8 cellular contexts compared by ENCODE assay signal in the genomic region with DNA sequence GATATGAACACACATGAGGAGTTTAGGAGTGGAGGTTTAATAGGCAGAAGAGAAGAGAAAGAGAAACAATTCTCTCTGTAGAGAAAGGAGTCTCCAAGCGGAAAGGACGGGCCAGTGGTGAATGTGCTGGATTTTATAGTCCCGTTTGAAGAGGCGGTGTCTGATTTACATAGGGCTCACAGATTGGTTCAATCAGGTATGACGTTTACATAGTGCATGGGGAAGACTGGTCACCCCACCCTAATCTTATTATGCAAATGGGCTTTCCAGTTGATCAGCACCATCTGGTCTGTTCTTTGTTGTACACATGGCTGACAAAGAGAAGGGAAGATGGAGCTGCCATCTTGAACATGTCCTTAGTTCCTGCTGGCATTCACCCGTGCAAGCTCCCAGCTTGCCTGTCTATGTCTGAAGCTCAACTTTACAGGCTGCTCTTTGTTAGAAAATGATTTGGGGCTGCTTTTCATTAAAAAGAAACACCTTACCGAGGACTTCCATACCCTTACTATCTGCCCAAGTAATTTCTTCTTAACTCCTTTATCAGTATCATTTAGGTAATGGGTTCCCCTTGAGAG.
A peak's percentile ranks its signal among the peaks of the same experiment; 100 is the strongest.
DNase-seq lines count a peak whose midpoint lies in the region; ATAC-seq and TF ChIP-seq lines count a peak whose summit lies in the region.
"Not testable (repeated sequence)": the region's sequence is repeated elsewhere in the genome, so short reads cannot be mapped to it uniquely, and the experiment has no call there.

No MANE protein-coding gene starts in this region.

- H3K4me1 ChIP-seq in Caco-2 (peaks cover 39% of the 10 kb centered on the region), left ventricle myocardium inferior (peaks cover 99% of the 10 kb centered on the region)

- H3K27ac Mint-ChIP-seq in Caco-2 (ENCODE audit: unreplicated experiment) (peak overlapping the region; percentile 80), T-helper 17 cell (peak overlapping the region; percentile 32), neural crest cell (ENCODE audit: unreplicated experiment) (peak overlapping the region; percentile 75)
- peak overlapping the region; percentile 39 for H3K27ac Mint-ChIP-seq in activated CD8-positive, alpha-beta memory T cell treated with anti-CD3 and anti-CD28 coated beads, Interleukin-2, amount 10 ng/mL, durations not matched to agents 7 days and 5 days
- H3K27ac Mint-ChIP-seq in activated naive CD8-positive, alpha-beta T cell: peak overlapping the region; percentile 93

- ATAC-seq in T-helper 17 cell; activated CD8-positive, alpha-beta memory T cell treated with anti-CD3 and anti-CD28 coated beads, Interleukin-2, amount 10 ng/mL, durations not matched to agents 7 days and 5 days: not testable (repeated sequence)

- H3K27ac ChIP-seq in 22Rv1 (peak overlapping the region; percentile 12; the same call in 1 of the 2 replicates), left ventricle myocardium inferior (replicated peaks) (peak overlapping the region; percentile 9)

- POLR2A ChIA-PET in Caco-2 (lab: Charles Lee): not testable (repeated sequence)

- H3K9me3 Mint-ChIP-seq in Caco-2 (ENCODE audit: unreplicated experiment); activated CD8-positive, alpha-beta memory T cell treated with anti-CD3 and anti-CD28 coated beads, Interleukin-2, amount 10 ng/mL, durations not matched to agents 7 days and 5 days (ENCODE audit: low read depth); activated naive CD8-positive, alpha-beta T cell (ENCODE audit: low read depth); neural crest cell: not testable (repeated sequence)

- H3K4me3 ChIP-seq in Caco-2 (ENCODE audit: low read depth, low read length); left ventricle myocardium inferior: not testable (repeated sequence)

- H3K27me3 ChIP-seq in Caco-2 (replicated peaks; ENCODE audit: control insufficient read depth, insufficient read depth, low read length); left ventricle myocardium inferior (ENCODE audit: low read depth): not testable (repeated sequence)

- not testable (repeated sequence) for H3K36me3 ChIP-seq in Caco-2 (ENCODE audit: control insufficient read depth, insufficient read depth, low read length)
- peaks cover 50% of the 10 kb centered on the region for H3K36me3 ChIP-seq in left ventricle myocardium inferior

- DNase-seq in Caco-2; T-helper 17 cell; activated CD8-positive, alpha-beta memory T cell treated with anti-CD3 and anti-CD28 coated beads, Interleukin-2, amount 10 ng/mL, durations not matched to agents 7 days and 5 days; left ventricle myocardium inferior; neural crest cell (ENCODE audit: low read depth, low spot score): not testable (repeated sequence)
- peak; percentile 6 to 37 for DNase-seq in NCI-H526 (lab: John Stamatoyannopoulos, UW)

- TF ChIP-seq CTCF in 22Rv1 (IDR thresholded peaks at IDR 0.05); Caco-2 (IDR thresholded peaks at IDR 0.05; ENCODE audit: insufficient read depth in 1 of 2, low read depth in 1 of 2, low read length in 1 of 2, severe bottlenecking in 1 of 2, unreplicated experiment in 1 of 2); left ventricle myocardium inferior (IDR thresholded peaks at IDR 0.05; ENCODE audit: borderline replicate concordance); neural crest cell (conservative IDR thresholded peaks at IDR 0.05): not testable (repeated sequence)

- CTCF ChIA-PET in Caco-2 (lab: Charles Lee); activated CD8-positive, alpha-beta memory T cell treated with anti-CD3 and anti-CD28 coated beads, Interleukin-2, amount 10 ng/mL, durations not matched to agents 7 days and 5 days (lab: Charles Lee): not testable (repeated sequence)

- not testable (repeated sequence) for BruUV-seq in Caco-2 (replicated peaks; lab: Mats Ljungman, UMichigan)

- H3K36me3 Mint-ChIP-seq in Caco-2 (ENCODE audit: insufficient read depth, unreplicated experiment) (peaks cover 97% of the 10 kb centered on the region), T-helper 17 cell (ENCODE audit: low read depth) (peaks cover 14% of the 10 kb centered on the region), neural crest cell (ENCODE audit: low read depth) (peaks cover 29% of the 10 kb centered on the region)
- H3K36me3 Mint-ChIP-seq in activated CD8-positive, alpha-beta memory T cell treated with anti-CD3 and anti-CD28 coated beads, Interleukin-2, amount 10 ng/mL, durations not matched to agents 7 days and 5 days: peaks cover 65% of the 10 kb centered on the region
- peaks cover 55% of the 10 kb centered on the region for H3K36me3 Mint-ChIP-seq in activated naive CD8-positive, alpha-beta T cell

- not testable (repeated sequence) for H3K27me3 Mint-ChIP-seq in Caco-2 (ENCODE audit: insufficient read depth, unreplicated experiment); T-helper 17 cell; activated CD8-positive, alpha-beta memory T cell treated with anti-CD3 and anti-CD28 coated beads, Interleukin-2, amount 10 ng/mL, durations not matched to agents 7 days and 5 days; activated naive CD8-positive, alpha-beta T cell; neural crest cell (ENCODE audit: low read depth)

- H3K9me3 ChIP-seq in Caco-2; T-helper 17 cell (ENCODE audit: control insufficient read depth, low read length, poor library complexity, severe bottlenecking); left ventricle myocardium inferior (replicated peaks): not testable (repeated sequence)

- H3K4me1 Mint-ChIP-seq in Caco-2 (ENCODE audit: low read depth, unreplicated experiment): peaks cover 55% of the 10 kb centered on the region
- peaks cover 68% of the 10 kb centered on the region for H3K4me1 Mint-ChIP-seq in T-helper 17 cell
- H3K4me1 Mint-ChIP-seq in activated CD8-positive, alpha-beta memory T cell treated with anti-CD3 and anti-CD28 coated beads, Interleukin-2, amount 10 ng/mL, durations not matched to agents 7 days and 5 days: peaks cover 70% of the 10 kb centered on the region
- H3K4me1 Mint-ChIP-seq in activated naive CD8-positive, alpha-beta T cell (ENCODE audit: low read depth): peaks cover 96% of the 10 kb centered on the region
- peaks cover 51% of the 10 kb centered on the region for H3K4me1 Mint-ChIP-seq in neural crest cell

- H3K4me3 Mint-ChIP-seq in Caco-2 (ENCODE audit: unreplicated experiment); T-helper 17 cell; activated CD8-positive, alpha-beta memory T cell treated with anti-CD3 and anti-CD28 coated beads, Interleukin-2, amount 10 ng/mL, durations not matched to agents 7 days and 5 days: not testable (repeated sequence)
- peak overlapping the region; percentile 11 for H3K4me3 Mint-ChIP-seq in activated naive CD8-positive, alpha-beta T cell
- H3K4me3 Mint-ChIP-seq in neural crest cell: peak overlapping the region; percentile 39

- intact Hi-C loops in Caco-2 (cut with micrococcal nuclease; ENCODE audit: unreplicated experiment); left ventricle myocardium inferior (cut with micrococcal nuclease): not testable (repeated sequence)

Comparison
In these comparisons a context has a peak if more than half of its experiments do, and no peak if none do; other contexts are left out.
1. H3K27ac Mint-ChIP-seq: peak in every context shown above with its lines; median percentile 93 in activated naive CD8-positive, alpha-beta T cell; 80 in Caco-2; 75 in neural crest cell; 39 in activated CD8-positive, alpha-beta memory T cell treated with anti-CD3 and anti-CD28 coated beads, Interleukin-2, amount 10 ng/mL, durations not matched to agents 7 days and 5 days; 32 in T-helper 17 cell.